Comparison of ENCODE assay signal across 27 cellular contexts in the genomic region with DNA sequence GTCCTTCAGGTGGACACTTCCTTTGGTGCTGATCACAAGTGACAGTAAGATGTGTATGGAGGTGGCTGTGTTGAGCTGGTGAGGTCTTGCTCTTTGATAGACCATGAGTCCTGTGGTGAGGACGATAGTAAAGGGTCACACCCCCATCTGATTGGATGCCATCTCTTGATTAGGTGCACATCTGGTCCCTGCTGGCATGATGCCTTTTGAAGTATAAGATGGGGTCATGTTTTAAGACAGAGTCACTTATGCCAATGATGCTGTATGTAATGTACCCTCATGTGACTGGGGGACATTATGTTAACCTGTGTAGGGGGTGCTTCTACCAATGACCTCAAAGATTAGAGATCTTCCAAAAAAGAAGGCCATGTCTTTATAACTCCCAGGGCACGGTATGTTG.
"Had no signal": no experiment of that assay in that cellular context is flagged by ENCODE, and none has a peak within 500 bp of the region (broad histone marks: within the 10 kb centered on the region; RNA-seq: fewer than 3 reads in every experiment).

No MANE protein-coding gene starts in this region.

- FAIRE-seq: urothelium cell line had no signal

- ATAC-seq: stimulated activated effector memory CD8-positive, alpha-beta T cell treated with anti-CD3 and anti-CD28 coated beads, Interleukin-12 subunit alpha, Interleukin-12 subunit beta, amount 100 ng/mL, for 72 hours; stimulated activated memory B cell treated with anti-CD40 and anti-IgM and Interleukin-4, amounts not matched to agents 10 μg/mL and 1 μg/mL and 100 μg/mL, for 72 hours; stimulated activated naive B cell treated with anti-CD40 and anti-IgM and Interleukin-4, amounts not matched to agents 10 μg/mL and 1 μg/mL and 100 μg/mL, for 72 hours; stimulated activated naive CD8-positive, alpha-beta T cell treated with anti-CD3 and anti-CD28 coated beads, Interleukin-15, amount 100 ng/mL, for 72 hours; stimulated activated naive CD8-positive, alpha-beta T cell treated with anti-CD3 and anti-CD28 coated beads, Interleukin-15, Interleukin-2, amounts not matched to agents 100 U/mL and 50 U/mL, for 24 hours; upper lobe of right lung had no signal

- H3K9me3 ChIP-seq: suprapubic skin, testis, thoracic aorta, thyroid gland, tibial artery, tibial nerve, transverse colon, upper lobe of left lung, upper lobe of right lung, uterus, vagina had no signal

- H3K27ac ChIP-seq: stomach, suprapubic skin, testis, thoracic aorta, thyroid gland, tibial artery, tibial nerve, transverse colon, upper lobe of left lung, upper lobe of right lung, uterus, vagina had no signal

- H3K4me1 ChIP-seq: stomach, suprapubic skin, testis, thyroid gland, tibial artery, tibial nerve, transverse colon, upper lobe of left lung, upper lobe of right lung, uterus, vagina had no signal

- DNase-seq: stimulated activated CD4-positive, alpha-beta T cell treated with anti-CD3 and anti-CD28 coated beads, Interleukin-2, amount 100 ng/mL, for 48 hours; stimulated activated CD4-positive, alpha-beta T cell treated with anti-CD3 and anti-CD28 coated beads, Interleukin-4, amount 100 ng/mL, for 1 hour; stimulated activated CD4-positive, alpha-beta T cell treated with anti-CD3 and anti-CD28 coated beads, Interleukin-4, amount 100 ng/mL, for 24 hours; stimulated activated CD4-positive, alpha-beta T cell treated with anti-CD3 and anti-CD28 coated beads, Interleukin-4, amount 100 ng/mL, for 4 hours; stimulated activated CD8-positive, alpha-beta memory T cell treated with anti-CD3 and anti-CD28 coated beads, Interleukin-4, amount 100 ng/mL, for 48 hours; stimulated activated naive B cell treated with anti-CD40 and anti-IgM and Interleukin-4, amounts not matched to agents 10 μg/mL and 1 μg/mL and 100 μg/mL, for 72 hours; stimulated activated naive CD4-positive, alpha-beta T cell; stimulated activated naive CD4-positive, alpha-beta T cell treated with Interleukin-2 at 50 U/mL for 16 hours; stimulated activated naive CD8-positive, alpha-beta T cell treated with anti-CD3 and anti-CD28 coated beads, Interleukin-15, amount 100 ng/mL, for 72 hours; stimulated activated naive CD8-positive, alpha-beta T cell treated with anti-CD3 and anti-CD28 coated beads, Interleukin-15, Interleukin-2, amounts not matched to agents 100 U/mL and 50 U/mL, for 24 hours; stomach; substantia nigra; testis; thyroid gland; tibial artery; transverse colon; trophoblast cell; upper lobe of left lung; upper lobe of right lung; uterus had no signal

- H3K4me3 ChIP-seq: stomach, suprapubic skin, testis, thoracic aorta, thyroid gland, tibial artery, tibial nerve, transverse colon, upper lobe of left lung, upper lobe of right lung, uterus, vagina had no signal

- H3K27me3 ChIP-seq: stomach, suprapubic skin, testis, thyroid gland, tibial artery, tibial nerve, transverse colon, upper lobe of left lung, upper lobe of right lung, uterus, vagina had no signal

- H3K36me3 ChIP-seq: stomach, suprapubic skin, thoracic aorta, thyroid gland, tibial artery, tibial nerve, transverse colon, upper lobe of left lung, upper lobe of right lung, uterus, vagina had no signal
